In the genomic region with DNA sequence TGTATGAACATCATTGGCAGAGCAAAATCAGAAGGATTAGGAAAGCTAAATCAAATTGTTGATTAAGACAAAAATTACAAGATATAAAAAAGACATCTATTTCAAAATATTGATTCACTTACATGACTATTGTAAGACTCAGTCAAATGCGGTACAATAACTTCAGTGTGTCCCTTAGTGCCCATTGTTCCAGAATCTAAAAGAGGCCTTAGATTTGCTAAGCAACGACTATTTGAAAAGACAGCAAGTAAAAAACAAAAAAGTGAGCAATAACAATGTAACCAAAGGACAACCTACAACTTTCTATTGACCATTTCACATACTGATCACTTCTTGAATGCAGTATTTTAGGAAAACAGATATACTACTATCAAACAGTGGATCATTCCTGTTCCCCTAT, we compare ENCODE assay signal across 17 cellular contexts.
A peak's percentile ranks its signal among the peaks of the same experiment; 100 is the strongest.
DNase-seq lines count a peak whose midpoint lies in the region; ATAC-seq, FAIRE-seq and TF ChIP-seq lines count a peak whose summit lies in the region.
"Had no signal": no experiment of that assay in that cellular context is flagged by ENCODE, and none has a peak within 500 bp of the region (broad histone marks: within the 10 kb centered on the region; RNA-seq: fewer than 3 reads in every experiment).

No MANE protein-coding gene starts in this region.

- H3K4me2 ChIP-seq in K562 (ENCODE audit: insufficient read depth, low read length): no peak overlapping the region
- H3K4me2 ChIP-seq: BLaER1 treated with 17β-estradiol and CSF1 and Interleukin-3, amounts not matched to agents 10 nM and 100 nM had no signal

- H3K27ac ChIP-seq in K562 (ENCODE audit: extremely low read depth, low read depth, low read length): no peak overlapping the region
- H3K27ac ChIP-seq in left lung: no peak overlapping the region
- H3K27ac ChIP-seq: 22Rv1; BLaER1 treated with 17β-estradiol and CSF1 and Interleukin-3, amounts not matched to agents 10 nM and 100 nM; GM23248 had no signal

- H3K36me3 ChIP-seq in K562 (ENCODE audit: control insufficient read depth, insufficient read depth, low read length) (peaks cover 78% of the 10 kb centered on the region), left lung (peaks cover 0 to 80% of the 10 kb centered on the region in 2 donors)

- no peak for ATAC-seq in K562
- ATAC-seq in HG02623 (IDR thresholded peaks at IDR 0.05; ENCODE audit: unreplicated experiment): no peak
- no peak for ATAC-seq in left lung
- no peak for ATAC-seq in HG03175 (IDR thresholded peaks at IDR 0.05; ENCODE audit: unreplicated experiment)
- ATAC-seq: HepG2 had no signal

- no peak for TF ChIP-seq RAD21 in K562 (CRISPR knock-in tag; conservative IDR thresholded peaks at IDR 0.05 in 1 of 2, IDR thresholded peaks at IDR 0.05 in 1 of 2)

- TF ChIP-seq POLR2A in K562 (conservative IDR thresholded peaks at IDR 0.05): no peak

- no peak overlapping the region for H3K9ac ChIP-seq in K562 (ENCODE audit: insufficient read depth in 1 of 2, low read depth in 2 of 2, low read length in 2 of 2)
- H3K9ac ChIP-seq: BLaER1 treated with 17β-estradiol and CSF1 and Interleukin-3, amounts not matched to agents 10 nM and 100 nM; GM23248 had no signal

- H4K20me1 ChIP-seq in K562 (replicated peaks; ENCODE audit: control insufficient read depth, insufficient read depth, low read length): no peaks in the 10 kb centered on the region
- H4K20me1 ChIP-seq: BLaER1 treated with 17β-estradiol and CSF1 and Interleukin-3, amounts not matched to agents 10 nM and 100 nM had no signal

- no peaks in the 10 kb centered on the region for H3K79me2 ChIP-seq in K562 (ENCODE audit: control insufficient read depth, insufficient read depth, low read length)

- H3K27me3 ChIP-seq in K562 (ENCODE audit: control insufficient read depth in 2 of 2, insufficient read depth in 2 of 2, low read length in 2 of 2) (no peaks in the 10 kb centered on the region), left lung (no peaks in the 10 kb centered on the region)
- H3K27me3 ChIP-seq: BLaER1 treated with 17β-estradiol and CSF1 and Interleukin-3, amounts not matched to agents 10 nM and 100 nM had no signal

- peaks cover 2% of the 10 kb centered on the region; the same call in 1 of the 2 replicates for H3K9me3 ChIP-seq in K562 (replicated peaks; ENCODE audit: control insufficient read depth, insufficient read depth, low read depth, low read length)
- no peaks in the 10 kb centered on the region for H3K9me3 ChIP-seq in left lung

- H3K4me1 ChIP-seq in K562 (replicated peaks in 1 of 2; ENCODE audit: control insufficient read depth in 2 of 2, insufficient read depth in 2 of 2, low read length in 2 of 2) (no peaks in the 10 kb centered on the region), left lung (no peaks in the 10 kb centered on the region)

- in situ Hi-C loops in K562 (cut with MboI): no loop called here

- POLR2A ChIA-PET in K562 (lab: Yijun Ruan, JAX): no interaction called here

- DNase-seq in Ammon's horn (ENCODE audit: low spot score) (peak; percentile 32), K562 (ENCODE audit: extremely low read depth in 1 of 4, low spot score in 3 of 4) (no peak), medulla oblongata (ENCODE audit: extremely low spot score) (peak; percentile 68), superior temporal gyrus (ENCODE audit: extremely low spot score) (peak; percentile 67), left lung (no peak)
- DNase-seq: AML-193; Calu3; CD4-positive, alpha-beta T cell; DMS 273 treated with DMSO at 0.1 percent for 48 hours; GM23248; H7 had no signal

- H3K9me1 ChIP-seq in K562 (ENCODE audit: control insufficient read depth, insufficient read depth, low read length): no peaks in the 10 kb centered on the region

- CTCF ChIA-PET in K562 (lab: Yijun Ruan, JAX; ENCODE audit: low intra/inter-chr PET ratio): no interaction called here

- H2AFZ ChIP-seq in K562 (ENCODE audit: low read depth, low read length): no peak overlapping the region
- H2AFZ ChIP-seq: GM23248 had no signal

- intact Hi-C loops in K562 (cut with micrococcal nuclease): no loop called here
- intact Hi-C loops in left lung (cut with DNase I): no loop called here

- peak; percentile 26 for FAIRE-seq in K562 (lab: Jason Lieb, UNC)
- FAIRE-seq: HepG2, HTR-8/SVneo had no signal

- TF ChIP-seq CTCF in K562 (IDR thresholded peaks at IDR 0.05 in 2 of 3, conservative IDR thresholded peaks at IDR 0.05 in 1 of 3; ENCODE audit: insufficient read depth in 2 of 3, low read depth in 1 of 3, low read length in 3 of 3) (no peak), left lung (IDR thresholded peaks at IDR 0.05) (no peak)

- 89% methylated on average over 2 of the region's 2 CpGs for WGBS in K562 (ENCODE audit: insufficient coverage, low coverage, missing lambda C conversion rate)

- H3K4me3 ChIP-seq in K562 (no peak overlapping the region), left lung (no peak overlapping the region)
- H3K4me3 ChIP-seq: BLaER1 treated with 17β-estradiol and CSF1 and Interleukin-3, amounts not matched to agents 10 nM and 100 nM; GM23248 had no signal

- TF ChIP-seq EP300 in K562 (IDR thresholded peaks at IDR 0.05; ENCODE audit: low read length): no peak

- BruUV-seq in K562 (replicated peaks; lab: Mats Ljungman, UMichigan): no TSS peak

TF ChIP-seq in K562, 482 proteins besides CTCF, POLR2A, EP300 and RAD21:
- TF ChIP-seq PHF8 (IDR thresholded peaks at IDR 0.05; ENCODE audit: borderline replicate concordance, low read length) (no peak), ETV6 (IDR thresholded peaks at IDR 0.05; ENCODE audit: borderline replicate concordance in 1 of 2, low read depth in 2 of 2, low read length in 1 of 2) (no peak), ETV6 (CRISPR knock-in tag; IDR thresholded peaks at IDR 0.05; ENCODE audit: borderline replicate concordance) (no peak), SRSF3 (IDR thresholded peaks at IDR 0.05; ENCODE audit: insufficient read depth, low read length) (no peak), GATA2 (CRISPR knock-in tag; IDR thresholded peaks at IDR 0.05) (no peak), ZNF146 (CRISPR knock-in tag; IDR thresholded peaks at IDR 0.05; ENCODE audit: unreplicated experiment) (no peak), SIX5 (IDR thresholded peaks at IDR 0.05; ENCODE audit: borderline replicate concordance in 1 of 2, insufficient read depth in 1 of 2, low read depth in 1 of 2, low read length in 2 of 2) (no peak)
- TF ChIP-seq, protein P1, sequence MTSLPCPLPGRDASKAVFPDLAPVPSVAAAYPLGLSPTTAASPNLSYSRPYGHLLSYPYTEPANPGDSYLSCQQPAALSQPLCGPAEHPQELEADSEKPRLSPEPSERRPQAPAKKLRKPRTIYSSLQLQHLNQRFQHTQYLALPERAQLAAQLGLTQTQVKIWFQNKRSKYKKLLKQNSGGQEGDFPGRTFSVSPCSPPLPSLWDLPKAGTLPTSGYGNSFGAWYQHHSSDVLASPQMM (CRISPR knock-in tag; IDR thresholded peaks at IDR 0.05): no peak
- TF ChIP-seq, protein P2, sequence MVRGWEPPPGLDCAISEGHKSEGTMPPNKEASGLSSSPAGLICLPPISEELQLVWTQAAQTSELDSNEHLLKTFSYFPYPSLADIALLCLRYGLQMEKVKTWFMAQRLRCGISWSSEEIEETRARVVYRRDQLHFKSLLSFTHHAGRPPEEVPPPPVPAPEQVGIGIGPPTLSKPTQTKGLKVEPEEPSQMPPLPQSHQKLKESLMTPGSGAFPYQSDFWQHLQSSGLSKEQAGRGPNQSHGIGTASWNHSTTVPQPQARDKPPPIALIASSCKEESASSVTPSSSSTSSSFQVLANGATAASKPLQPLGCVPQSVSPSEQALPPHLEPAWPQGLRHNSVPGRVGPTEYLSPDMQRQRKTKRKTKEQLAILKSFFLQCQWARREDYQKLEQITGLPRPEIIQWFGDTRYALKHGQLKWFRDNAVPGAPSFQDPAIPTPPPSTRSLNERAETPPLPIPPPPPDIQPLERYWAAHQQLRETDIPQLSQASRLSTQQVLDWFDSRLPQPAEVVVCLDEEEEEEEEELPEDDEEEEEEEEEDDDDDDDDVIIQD (CRISPR knock-in tag; IDR thresholded peaks at IDR 0.05): no peak
- TF ChIP-seq, protein P3, sequence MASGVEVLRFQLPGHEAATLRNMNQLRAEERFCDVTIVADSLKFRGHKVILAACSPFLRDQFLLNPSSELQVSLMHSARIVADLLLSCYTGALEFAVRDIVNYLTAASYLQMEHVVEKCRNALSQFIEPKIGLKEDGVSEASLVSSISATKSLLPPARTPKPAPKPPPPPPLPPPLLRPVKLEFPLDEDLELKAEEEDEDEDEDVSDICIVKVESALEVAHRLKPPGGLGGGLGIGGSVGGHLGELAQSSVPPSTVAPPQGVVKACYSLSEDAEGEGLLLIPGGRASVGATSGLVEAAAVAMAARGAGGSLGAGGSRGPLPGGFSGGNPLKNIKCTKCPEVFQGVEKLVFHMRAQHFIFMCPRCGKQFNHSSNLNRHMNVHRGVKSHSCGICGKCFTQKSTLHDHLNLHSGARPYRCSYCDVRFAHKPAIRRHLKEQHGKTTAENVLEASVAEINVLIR (CRISPR knock-in tag; IDR thresholded peaks at IDR 0.05): no peak
- TF ChIP-seq, protein P4, sequence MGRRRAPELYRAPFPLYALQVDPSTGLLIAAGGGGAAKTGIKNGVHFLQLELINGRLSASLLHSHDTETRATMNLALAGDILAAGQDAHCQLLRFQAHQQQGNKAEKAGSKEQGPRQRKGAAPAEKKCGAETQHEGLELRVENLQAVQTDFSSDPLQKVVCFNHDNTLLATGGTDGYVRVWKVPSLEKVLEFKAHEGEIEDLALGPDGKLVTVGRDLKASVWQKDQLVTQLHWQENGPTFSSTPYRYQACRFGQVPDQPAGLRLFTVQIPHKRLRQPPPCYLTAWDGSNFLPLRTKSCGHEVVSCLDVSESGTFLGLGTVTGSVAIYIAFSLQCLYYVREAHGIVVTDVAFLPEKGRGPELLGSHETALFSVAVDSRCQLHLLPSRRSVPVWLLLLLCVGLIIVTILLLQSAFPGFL (CRISPR knock-in tag; IDR thresholded peaks at IDR 0.05): no peak
- TF ChIP-seq, protein P5, sequence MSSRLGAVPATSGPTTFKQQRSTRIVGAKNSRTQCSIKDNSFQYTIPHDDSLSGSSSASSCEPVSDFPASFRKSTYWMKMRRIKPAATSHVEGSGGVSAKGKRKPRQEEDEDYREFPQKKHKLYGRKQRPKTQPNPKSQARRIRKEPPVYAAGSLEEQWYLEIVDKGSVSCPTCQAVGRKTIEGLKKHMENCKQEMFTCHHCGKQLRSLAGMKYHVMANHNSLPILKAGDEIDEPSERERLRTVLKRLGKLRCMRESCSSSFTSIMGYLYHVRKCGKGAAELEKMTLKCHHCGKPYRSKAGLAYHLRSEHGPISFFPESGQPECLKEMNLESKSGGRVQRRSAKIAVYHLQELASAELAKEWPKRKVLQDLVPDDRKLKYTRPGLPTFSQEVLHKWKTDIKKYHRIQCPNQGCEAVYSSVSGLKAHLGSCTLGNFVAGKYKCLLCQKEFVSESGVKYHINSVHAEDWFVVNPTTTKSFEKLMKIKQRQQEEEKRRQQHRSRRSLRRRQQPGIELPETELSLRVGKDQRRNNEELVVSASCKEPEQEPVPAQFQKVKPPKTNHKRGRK (tag; IDR thresholded peaks at IDR 0.05): no peak

Comparison
In these comparisons a context has a peak if more than half of its experiments do, and no peak if none do; other contexts are left out.
1. DNase-seq: peak in Ammon's horn (single experiment), medulla oblongata (single experiment) and superior temporal gyrus (single experiment); none in K562 (0 of 4) and left lung (0 of 2).